8 cellular contexts compared by ENCODE assay signal in genomic region chr17:75261336-75262111, GRCh38. TPM values are rescaled to one million over a fixed set of nuclear protein-coding genes. Genes with fewer than 3 reads are reported as not detected.
DNase-seq lines count a peak whose midpoint lies in the region; ATAC-seq and TF ChIP-seq lines count a peak whose summit lies in the region.

GGA3 (minus strand) TSS chr17:75261606; CDS start chr17:75261587, 19 bp downstream.
MRPS7 (plus strand) TSS chr17:75261879; CDS start chr17:75261901, 22 bp downstream.

- no peaks in the 10 kb centered on the region for H3K9me3 Mint-ChIP-seq in activated T-helper 17 cell treated with anti-CD3 and anti-CD28 coated beads, Interleukin-2, amount 50 U/mL, for 72 hours
- no peaks in the 10 kb centered on the region for H3K9me3 Mint-ChIP-seq in natural killer cell treated with Interleukin-12 subunit alpha and Interleukin-12 subunit beta and Interleukin-15 and Interleukin-18, amount 100 ng/mL, for 72 hours

- no peaks in the 10 kb centered on the region for H3K27me3 ChIP-seq in DND-41 (ENCODE audit: insufficient read depth, low read length, poor library complexity)

- POLR2A ChIA-PET in RWPE1 (lab: Yijun Ruan, JAX; ENCODE audit: low non-redundant PET): interaction anchor here (0.5 to 2.2 kb wide), 4 partner anchors 9 to 145 kb away, joined by 3 to 16 read pairs (median 9); partner anchors contain the start of genes GRB2, MIF4GD and SLC25A19

- H3K36me3 ChIP-seq in DND-41 (ENCODE audit: insufficient read depth, low read length): peaks cover 38% of the 10 kb centered on the region

- peak; percentile 92 for ATAC-seq in DND-41 (ENCODE audit: insufficient read depth, low read depth)
- ATAC-seq in activated T-helper 17 cell treated with anti-CD3 and anti-CD28 coated beads, Interleukin-2, amount 50 U/mL, for 72 hours (replicated peaks): peak; percentile 91
- peak; percentile 94 to 96 for ATAC-seq in natural killer cell treated with Interleukin-12 subunit alpha and Interleukin-12 subunit beta and Interleukin-15 and Interleukin-18, amount 100 ng/mL, for 72 hours
- peak; percentile 91 for ATAC-seq in stimulated activated naive CD8-positive, alpha-beta T cell treated with anti-CD3 and anti-CD28 coated beads, Interleukin-15, Interleukin-2, amounts not matched to agents 100 U/mL and 50 U/mL, for 24 hours

- TF ChIP-seq CTCF in DND-41 (IDR thresholded peaks at IDR 0.05; ENCODE audit: borderline replicate concordance, extremely low read depth, low read length, poor library complexity, severe bottlenecking): no peak
- TF ChIP-seq CTCF in RWPE1 (conservative IDR thresholded peaks at IDR 0.05; ENCODE audit: low read depth): no peak
- no peak for TF ChIP-seq CTCF in fibroblast of mammary gland (conservative IDR thresholded peaks at IDR 0.05; ENCODE audit: control insufficient read depth, insufficient read depth, low read depth, low read length)

- H3K4me1 Mint-ChIP-seq in activated T-helper 17 cell treated with anti-CD3 and anti-CD28 coated beads, Interleukin-2, amount 50 U/mL, for 72 hours: peaks cover 15% of the 10 kb centered on the region
- H3K4me1 Mint-ChIP-seq in natural killer cell treated with Interleukin-12 subunit alpha and Interleukin-12 subunit beta and Interleukin-15 and Interleukin-18, amount 100 ng/mL, for 72 hours (ENCODE audit: low read depth in 2 of 2): peaks cover 44% of the 10 kb centered on the region in 2 donors

- H3K4me3 ChIP-seq in DND-41 (ENCODE audit: low read depth in 1 of 2, low read length in 2 of 2) (peak within 1 kb of the TSS; percentile 67 to 77), fibroblast of mammary gland (ENCODE audit: control insufficient read depth, low read depth, low read length) (peak within 1 kb of the TSS; percentile 98)

- H3K27ac ChIP-seq in DND-41 (ENCODE audit: low read length): peak within 1 kb of the TSS; percentile 95
- H3K27ac ChIP-seq in RWPE1: peak within 1 kb of the TSS; percentile 95

- H3K9ac ChIP-seq in DND-41 (ENCODE audit: low read depth, low read length): peak within 1 kb of the TSS; percentile 81

- peaks cover 72% of the 10 kb centered on the region for H3K79me2 ChIP-seq in DND-41 (ENCODE audit: insufficient read depth, low read length)

- CTCF ChIA-PET in RWPE1 (lab: Yijun Ruan, JAX): interaction anchor here (1.0 to 4.2 kb wide), 3 partner anchors 10 to 60 kb away, joined by 4 to 20 read pairs (median 15); partner anchors contain the start of gene MIF4GD

- peaks cover 24% of the 10 kb centered on the region for H4K20me1 ChIP-seq in DND-41 (ENCODE audit: insufficient read depth, low read length)

- DNase-seq in DND-41 (peak; percentile 96), H4 (ENCODE audit: low spot score) (peak; percentile 91), LoVo (ENCODE audit: low spot score) (peak; percentile 93), RWPE1 (ENCODE audit: low spot score) (peak; percentile 96), fibroblast of mammary gland (ENCODE audit: low read depth) (peak; percentile 87)
- DNase-seq in natural killer cell treated with Interleukin-12 subunit alpha and Interleukin-12 subunit beta and Interleukin-15 and Interleukin-18, amount 100 ng/mL, for 72 hours (ENCODE audit: low spot score): peak; percentile 96
- peak; percentile 97 for DNase-seq in stimulated activated naive CD8-positive, alpha-beta T cell treated with anti-CD3 and anti-CD28 coated beads, Interleukin-15, Interleukin-2, amounts not matched to agents 100 U/mL and 50 U/mL, for 24 hours

- H3K4me2 ChIP-seq in DND-41 (ENCODE audit: insufficient read depth, low read length): peak within 1 kb of the TSS; percentile 82

- H3K36me3 Mint-ChIP-seq in activated T-helper 17 cell treated with anti-CD3 and anti-CD28 coated beads, Interleukin-2, amount 50 U/mL, for 72 hours (ENCODE audit: low read depth): peaks cover 75% of the 10 kb centered on the region
- H3K36me3 Mint-ChIP-seq in natural killer cell treated with Interleukin-12 subunit alpha and Interleukin-12 subunit beta and Interleukin-15 and Interleukin-18, amount 100 ng/mL, for 72 hours: peaks cover 6% of the 10 kb centered on the region

- no peaks in the 10 kb centered on the region for H3K27me3 Mint-ChIP-seq in activated T-helper 17 cell treated with anti-CD3 and anti-CD28 coated beads, Interleukin-2, amount 50 U/mL, for 72 hours
- no peaks in the 10 kb centered on the region for H3K27me3 Mint-ChIP-seq in natural killer cell treated with Interleukin-12 subunit alpha and Interleukin-12 subunit beta and Interleukin-15 and Interleukin-18, amount 100 ng/mL, for 72 hours

- no peaks in the 10 kb centered on the region for H3K9me3 ChIP-seq in DND-41 (ENCODE audit: insufficient read depth, low read length, severe bottlenecking)

- peaks cover 42% of the 10 kb centered on the region for H3K4me1 ChIP-seq in DND-41 (ENCODE audit: insufficient read depth, low read length)

- H3K27ac Mint-ChIP-seq in activated T-helper 17 cell treated with anti-CD3 and anti-CD28 coated beads, Interleukin-2, amount 50 U/mL, for 72 hours: peak within 1 kb of the TSS; percentile 100
- H3K27ac Mint-ChIP-seq in natural killer cell treated with Interleukin-12 subunit alpha and Interleukin-12 subunit beta and Interleukin-15 and Interleukin-18, amount 100 ng/mL, for 72 hours: peak within 1 kb of the TSS; percentile 99 to 100

- peak within 1 kb of the TSS; percentile 89 for H2AFZ ChIP-seq in DND-41 (ENCODE audit: low read depth, low read length)

- H3K4me3 Mint-ChIP-seq in activated T-helper 17 cell treated with anti-CD3 and anti-CD28 coated beads, Interleukin-2, amount 50 U/mL, for 72 hours: peak within 1 kb of the TSS; percentile 98
- peak within 1 kb of the TSS; percentile 100 for H3K4me3 Mint-ChIP-seq in natural killer cell treated with Interleukin-12 subunit alpha and Interleukin-12 subunit beta and Interleukin-15 and Interleukin-18, amount 100 ng/mL, for 72 hours

RNA-seq across cellular contexts. Expression of gene GGA3, which starts in this region (rescaled TPM):
- total RNA-seq in H4 (2014; rRNA removed; shearing (Covaris generic)): 12.7 and 22.2 TPM in 2 replicates
- total RNA-seq in activated T-helper 17 cell treated with anti-CD3 and anti-CD28 coated beads, Interleukin-2, amount 50 U/mL, for 72 hours: 10 to 100 TPM; 63.2 to 71.9 TPM
- total RNA-seq in natural killer cell treated with Interleukin-12 subunit alpha and Interleukin-12 subunit beta and Interleukin-15 and Interleukin-18, amount 100 ng/mL, for 72 hours: 100 to 1,000 TPM in 1 of 2 donors, 10 to 100 TPM in 1; 77.3 to 111 TPM

RNA-seq across cellular contexts. Expression of gene MRPS7, which starts in this region (rescaled TPM):
- 112 and 116 TPM in 2 replicates for total RNA-seq in H4 (2014; rRNA removed; shearing (Covaris generic))
- total RNA-seq in activated T-helper 17 cell treated with anti-CD3 and anti-CD28 coated beads, Interleukin-2, amount 50 U/mL, for 72 hours: 10 to 100 TPM; 53.6 to 83.2 TPM
- 10 to 100 TPM; 76.4 to 82.8 TPM for total RNA-seq in natural killer cell treated with Interleukin-12 subunit alpha and Interleukin-12 subunit beta and Interleukin-15 and Interleukin-18, amount 100 ng/mL, for 72 hours

Comparison
In these comparisons a context has a peak if more than half of its experiments do, and no peak if none do; other contexts are left out.
1. Peak in every context shown above with its lines: DNase-seq, ATAC-seq, H3K4me3 ChIP-seq and H3K27ac ChIP-seq.